ENCODE assay signal across 25 cellular contexts in the genomic region with DNA sequence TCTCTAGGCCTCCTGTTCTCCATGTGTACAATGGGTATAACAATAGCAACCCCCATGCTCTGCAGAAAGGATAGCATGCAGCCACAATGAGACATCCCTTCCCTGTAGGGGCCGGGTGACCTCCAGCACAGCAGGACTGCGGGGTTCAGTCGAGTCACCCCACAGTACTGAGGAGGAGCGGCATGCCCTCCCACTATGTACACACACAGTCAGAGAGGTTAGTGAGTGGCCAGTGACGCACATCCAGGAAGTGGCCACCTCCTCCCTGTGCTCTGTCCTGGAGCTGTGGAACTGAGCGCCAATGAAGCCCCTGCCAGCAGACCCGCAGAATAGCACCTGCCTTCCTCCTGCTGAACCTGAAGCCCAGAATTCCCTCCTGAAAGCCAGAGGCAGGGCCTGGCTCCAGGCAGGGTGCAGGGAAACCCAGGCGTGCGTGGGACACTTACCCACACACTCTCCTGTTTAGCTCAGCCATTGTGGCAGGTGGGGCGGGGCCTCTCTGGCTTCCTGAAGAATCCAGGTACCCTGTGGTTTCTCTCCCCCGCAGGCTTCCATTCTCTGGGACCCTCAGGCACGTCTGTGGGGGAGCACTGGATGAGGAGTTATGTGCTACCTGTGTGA.
"Had no signal": no experiment of that assay in that cellular context is flagged by ENCODE, and none has a peak within 500 bp of the region (broad histone marks: within the 10 kb centered on the region; RNA-seq: fewer than 3 reads in every experiment).

No MANE protein-coding gene starts in this region.

- FAIRE-seq: keratinocyte, urothelium cell line had no signal

- H3K36me3 ChIP-seq: ascending aorta, breast epithelium, heart right ventricle, neural progenitor cell, right atrium auricular region, spleen, transverse colon had no signal

- DNase-seq: activated CD4-positive, alpha-beta memory T cell treated with anti-CD3 and anti-CD28 coated beads for 36 hours; activated CD4-positive, alpha-beta T cell treated with anti-CD3 and anti-CD28 coated beads, Interleukin-2, amount 10 ng/mL, durations not matched to agents 24 days and 14 days; activated CD4-positive, CD25-positive, alpha-beta regulatory T cell treated with anti-CD3 and anti-CD28 coated beads, Interleukin-2, amount 50 U/mL, for 72 hours; activated CD8-positive, alpha-beta memory T cell treated with anti-CD3 and anti-CD28 coated beads, Interleukin-2, amount 50 U/mL, for 4 hours; activated gamma-delta T cell; activated naive CD4-positive, alpha-beta T cell treated with anti-CD3 and anti-CD28 coated beads, Interleukin-2, amount 10 ng/mL, durations not matched to agents 7 days and 5 days; activated naive CD8-positive, alpha-beta T cell treated with anti-CD3 and anti-CD28 coated beads, Interleukin-2, amount 10 ng/mL, durations not matched to agents 7 days and 5 days; activated T-cell treated with anti-CD3 and anti-CD28 coated beads, Interleukin-2, amount 50 U/mL, for 1 hour; heart right ventricle; left colon; mammary epithelial cell; naive B cell; spleen; stimulated activated naive CD4-positive, alpha-beta T cell treated with Interleukin-2 at 50 U/mL for 16 hours; T-helper 17 cell; T1000; testis; transverse colon had no signal

- H3K27ac ChIP-seq: ascending aorta, breast epithelium, epithelial cell of prostate, heart right ventricle, neural progenitor cell, right atrium auricular region, spleen, testis, transverse colon had no signal

- H3K9me3 ChIP-seq: ascending aorta, testis, transverse colon had no signal

- H3K27me3 ChIP-seq: ascending aorta, breast epithelium, neural progenitor cell, right atrium auricular region, testis, transverse colon had no signal

- H3K4me1 ChIP-seq: ascending aorta, breast epithelium, neural progenitor cell, right atrium auricular region had no signal

- ATAC-seq: heart right ventricle, left colon, T-helper 17 cell had no signal

- H3K4me3 ChIP-seq: ascending aorta, breast epithelium, heart right ventricle, neural progenitor cell, right atrium auricular region, spleen, testis, transverse colon had no signal
